In the genomic region with DNA sequence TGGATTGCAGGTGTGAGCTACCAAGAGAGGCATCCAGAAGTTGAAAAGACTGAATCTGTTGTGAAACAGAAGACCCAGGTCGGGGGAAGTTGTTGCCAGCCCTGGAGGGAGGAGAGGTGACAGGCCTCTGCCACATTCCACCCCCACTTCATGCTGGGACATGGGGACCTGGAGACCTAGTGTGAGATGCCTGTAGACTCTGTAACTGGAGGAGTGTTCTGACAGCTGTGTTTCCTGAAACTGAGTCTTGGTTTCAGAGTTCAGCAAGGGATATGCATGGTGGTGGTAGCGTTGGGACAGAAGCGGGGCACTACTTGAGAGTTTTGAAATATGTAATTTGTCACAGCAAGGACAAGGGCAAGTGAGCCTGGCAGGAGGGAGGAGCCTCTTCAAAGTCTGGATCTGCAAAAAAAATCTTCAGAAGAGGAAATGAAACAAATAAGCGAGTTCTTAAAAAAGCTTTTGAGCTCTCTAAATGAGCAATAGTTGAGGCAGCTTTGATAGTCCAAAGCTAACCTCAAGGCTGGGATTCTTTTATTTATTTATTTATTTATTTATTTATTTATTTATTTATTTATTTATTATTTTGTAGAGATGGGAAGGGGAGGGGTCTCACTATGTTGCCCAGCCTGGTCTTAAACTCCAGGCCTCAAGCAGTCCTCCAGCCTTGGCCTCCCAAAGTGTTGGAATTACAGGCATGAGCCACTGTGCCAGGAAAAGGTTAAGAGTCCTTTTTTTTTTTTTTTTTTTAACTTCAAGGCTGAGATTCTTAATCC, we compare ENCODE assay signal across 1 cellular context.
TF ChIP-seq lines count a peak whose summit lies in the region.

No MANE protein-coding gene starts in this region.

TF ChIP-seq in GM12878, 131 proteins besides CTCF, POLR2A, EP300 and RAD21 (continued from another document and continues in another):
- TF ChIP-seq ETV6 (conservative IDR thresholded peaks at IDR 0.05 in 1 of 2, IDR thresholded peaks at IDR 0.05 in 1 of 2; ENCODE audit: borderline replicate concordance in 1 of 2, low read depth in 1 of 2) (peak in 1 of 2 experiments; percentile 72; a peak in 2 of 4 replicates), SP1 (IDR thresholded peaks at IDR 0.05; ENCODE audit: low read depth, low read length) (peak; percentile 3), ZNF274 (IDR thresholded peaks at IDR 0.05; ENCODE audit: insufficient read depth, insufficient read length) (no peak), RELA (IDR thresholded peaks at IDR 0.05; ENCODE audit: borderline replicate concordance, partially characterized antibody) (no peak), SIN3A (IDR thresholded peaks at IDR 0.05; ENCODE audit: low read depth, low read length) (no peak), KLF5 (IDR thresholded peaks at IDR 0.05; ENCODE audit: partially characterized antibody) (no peak), FOXM1 (IDR thresholded peaks at IDR 0.05; ENCODE audit: low read depth, low read length) (peak; percentile 81; the same call in 1 of the 2 replicates), ZNF687 (IDR thresholded peaks at IDR 0.05) (no peak), POLR2AphosphoS5 (IDR thresholded peaks at IDR 0.05; ENCODE audit: low read length) (peak; percentile 80), YBX1 (IDR thresholded peaks at IDR 0.05) (no peak), SREBF2 (IDR thresholded peaks at IDR 0.05; ENCODE audit: low read length) (no peak), ZSCAN29 (IDR thresholded peaks at IDR 0.05) (no peak), RB1 (IDR thresholded peaks at IDR 0.05; ENCODE audit: borderline replicate concordance) (peak; percentile 25; the same call in 1 of the 2 replicates), HDGF (IDR thresholded peaks at IDR 0.05) (peak; percentile 83; the same call in 1 of the 2 replicates), MEF2A (IDR thresholded peaks at IDR 0.05; ENCODE audit: insufficient read depth, low read depth, low read length) (peak; percentile 96), ATF7 (IDR thresholded peaks at IDR 0.05; ENCODE audit: low read depth) (peak; percentile 71; the same call in 1 of the 2 replicates), SMAD5 (IDR thresholded peaks at IDR 0.05; ENCODE audit: low read depth) (no peak), PBX3 (IDR thresholded peaks at IDR 0.05; ENCODE audit: insufficient replicate concordance, low read depth, low read length) (peak; percentile 86), EED (IDR thresholded peaks at IDR 0.05; ENCODE audit: low read depth) (peak; percentile 97), FOXK2 (IDR thresholded peaks at IDR 0.05) (no peak), EGR1 (IDR thresholded peaks at IDR 0.05; ENCODE audit: borderline replicate concordance in 1 of 2, low read depth in 2 of 2, low read length in 2 of 2) (no peak), RAD51 (IDR thresholded peaks at IDR 0.05) (no peak), POLR2AphosphoS2 (IDR thresholded peaks at IDR 0.05; ENCODE audit: low read depth, low read length) (no peak), CUX1 (IDR thresholded peaks at IDR 0.05; ENCODE audit: insufficient replicate concordance, low read depth, low read length) (no peak), ESRRA (IDR thresholded peaks at IDR 0.05; ENCODE audit: low read length) (no peak), ZNF622 (IDR thresholded peaks at IDR 0.05) (no peak), SMAD1 (IDR thresholded peaks at IDR 0.05; ENCODE audit: low read depth, partially characterized antibody) (no peak), CREB1 (IDR thresholded peaks at IDR 0.05; ENCODE audit: low read depth) (peak; percentile 60), RBBP5 (conservative IDR thresholded peaks at IDR 0.05) (no peak), IKZF2 (IDR thresholded peaks at IDR 0.05) (peak; percentile 86 to 91), NRF1 (conservative IDR thresholded peaks at IDR 0.05; ENCODE audit: low read depth, low read length) (no peak), CEBPB (IDR thresholded peaks at IDR 0.05; ENCODE audit: borderline replicate concordance in 1 of 2, low read depth in 2 of 2, low read length in 2 of 2) (no peak), PRDM15 (CRISPR knock-in tag; IDR thresholded peaks at IDR 0.05) (no peak), ZBED1 (IDR thresholded peaks at IDR 0.05; ENCODE audit: borderline replicate concordance) (peak; percentile 89), TCF12 (IDR thresholded peaks at IDR 0.05; ENCODE audit: low read depth, low read length) (peak; percentile 63; the same call in 1 of the 2 replicates), FOS (IDR thresholded peaks at IDR 0.05; ENCODE audit: borderline replicate concordance, extremely low read depth, insufficient read length) (no peak), ASH2L (IDR thresholded peaks at IDR 0.05; ENCODE audit: borderline replicate concordance, low read depth) (no peak), ZNF24 (IDR thresholded peaks at IDR 0.05) (no peak), BMI1 (IDR thresholded peaks at IDR 0.05; ENCODE audit: borderline replicate concordance) (0 out of 2 replicates have a peak, but pooled peaks have one; percentile 50), CHD1 (IDR thresholded peaks at IDR 0.05; ENCODE audit: low read depth, low read length) (no peak), CREM (IDR thresholded peaks at IDR 0.05; ENCODE audit: low read depth) (peak; percentile 64; the same call in 1 of the 2 replicates), EZH2 (IDR thresholded peaks at IDR 0.05; ENCODE audit: borderline replicate concordance, control insufficient read depth, low read depth, low read length) (no peak), MXI1 (IDR thresholded peaks at IDR 0.05; ENCODE audit: low read depth, low read length) (no peak), MTA2 (IDR thresholded peaks at IDR 0.05; ENCODE audit: low read depth) (peak; percentile 81), SMARCA5 (IDR thresholded peaks at IDR 0.05) (peak; percentile 12), CBX5 (IDR thresholded peaks at IDR 0.05; ENCODE audit: low read depth) (peak; percentile 27; the same call in 1 of the 2 replicates), MYB (IDR thresholded peaks at IDR 0.05; ENCODE audit: borderline replicate concordance, low read depth, low read length) (no peak), CHD2 (IDR thresholded peaks at IDR 0.05; ENCODE audit: borderline replicate concordance, low read depth, low read length) (peak; percentile 70), KAT2A (conservative IDR thresholded peaks at IDR 0.05; ENCODE audit: control insufficient read depth, low read depth, low read length) (no peak), TARDBP (IDR thresholded peaks at IDR 0.05; ENCODE audit: borderline replicate concordance) (peak; percentile 48; the same call in 1 of the 2 replicates)
- TF ChIP-seq, protein P1, sequence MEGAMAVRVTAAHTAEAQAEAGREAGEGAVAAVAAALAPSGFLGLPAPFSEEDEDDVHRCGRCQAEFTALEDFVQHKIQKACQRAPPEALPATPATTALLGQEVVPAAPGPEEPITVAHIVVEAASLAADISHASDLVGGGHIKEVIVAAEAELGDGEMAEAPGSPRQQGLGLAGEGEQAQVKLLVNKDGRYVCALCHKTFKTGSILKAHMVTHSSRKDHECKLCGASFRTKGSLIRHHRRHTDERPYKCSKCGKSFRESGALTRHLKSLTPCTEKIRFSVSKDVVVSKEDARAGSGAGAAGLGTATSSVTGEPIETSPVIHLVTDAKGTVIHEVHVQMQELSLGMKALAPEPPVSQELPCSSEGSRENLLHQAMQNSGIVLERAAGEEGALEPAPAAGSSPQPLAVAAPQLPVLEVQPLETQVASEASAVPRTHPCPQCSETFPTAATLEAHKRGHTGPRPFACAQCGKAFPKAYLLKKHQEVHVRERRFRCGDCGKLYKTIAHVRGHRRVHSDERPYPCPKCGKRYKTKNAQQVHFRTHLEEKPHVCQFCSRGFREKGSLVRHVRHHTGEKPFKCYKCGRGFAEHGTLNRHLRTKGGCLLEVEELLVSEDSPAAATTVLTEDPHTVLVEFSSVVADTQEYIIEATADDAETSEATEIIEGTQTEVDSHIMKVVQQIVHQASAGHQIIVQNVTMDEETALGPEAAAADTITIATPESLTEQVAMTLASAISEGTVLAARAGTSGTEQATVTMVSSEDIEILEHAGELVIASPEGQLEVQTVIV (IDR thresholded peaks at IDR 0.05; ENCODE audit: borderline replicate concordance, partially characterized antibody) = no peak
